12 cellular contexts compared by ENCODE assay signal in the genomic region with DNA sequence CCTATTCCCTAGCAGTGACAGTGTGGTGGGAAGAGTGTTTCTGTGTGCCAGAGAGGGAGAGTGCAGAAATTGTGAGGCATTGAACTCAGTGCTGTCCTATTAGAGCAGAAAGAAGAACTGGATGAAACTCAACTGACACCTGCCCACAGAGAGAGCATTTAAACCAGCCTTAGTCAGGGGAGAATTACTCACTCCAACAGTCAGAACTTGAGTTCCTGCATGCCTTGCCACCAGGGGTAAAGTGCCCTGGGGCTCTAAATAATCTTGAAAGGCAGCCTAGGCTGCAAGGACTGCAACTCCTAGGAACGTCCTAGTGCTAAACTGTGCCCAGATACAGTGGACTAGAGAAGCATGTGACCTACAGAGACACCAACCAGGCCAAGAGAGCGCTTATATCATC. TPM values are rescaled to one million over a fixed set of nuclear protein-coding genes. Genes with fewer than 3 reads are reported as not detected.
DNase-seq lines count a peak whose midpoint lies in the region; ATAC-seq and TF ChIP-seq lines count a peak whose summit lies in the region.
"Had no signal": no experiment of that assay in that cellular context is flagged by ENCODE, and none has a peak within 500 bp of the region (broad histone marks: within the 10 kb centered on the region; RNA-seq: fewer than 3 reads in every experiment).

No MANE protein-coding gene starts in this region.

- H3K27me3 ChIP-seq in ovary: no peaks in the 10 kb centered on the region

- intact Hi-C loops in ovary (cut with DNase I): no loop called here

- H3K27me3 Mint-ChIP-seq in activated naive CD4-positive, alpha-beta T cell treated with anti-CD3 and anti-CD28 coated beads, Interleukin-2, amount 10 ng/mL, durations not matched to agents 7 days and 5 days: no peaks in the 10 kb centered on the region
- no peaks in the 10 kb centered on the region for H3K27me3 Mint-ChIP-seq in mesothelial cell of epicardium (ENCODE audit: low read depth)

- H3K4me3 Mint-ChIP-seq in activated naive CD4-positive, alpha-beta T cell treated with anti-CD3 and anti-CD28 coated beads, Interleukin-2, amount 10 ng/mL, durations not matched to agents 7 days and 5 days: no peak overlapping the region
- H3K4me3 Mint-ChIP-seq in mesothelial cell of epicardium: no peak overlapping the region
- H3K4me3 Mint-ChIP-seq: central memory CD8-positive, alpha-beta T cell had no signal

- TF ChIP-seq EP300 in ovary (IDR thresholded peaks at IDR 0.05): no peak

- peak overlapping the region; percentile 43 for H3K27ac Mint-ChIP-seq in activated naive CD4-positive, alpha-beta T cell treated with anti-CD3 and anti-CD28 coated beads, Interleukin-2, amount 10 ng/mL, durations not matched to agents 7 days and 5 days
- no peak overlapping the region for H3K27ac Mint-ChIP-seq in mesothelial cell of epicardium

- no peak overlapping the region for H3K27ac ChIP-seq in ovary

- WGBS in ovary, 3 donors: 29 to 32% (median 31%) methylated on average over 2 of the region's 2 CpGs

- CTCF ChIA-PET in activated naive CD4-positive, alpha-beta T cell treated with anti-CD3 and anti-CD28 coated beads, Interleukin-2, amount 10 ng/mL, durations not matched to agents 7 days and 5 days (lab: Charles Lee): no interaction called here

- DNase-seq in AML-193 (lab: John Stamatoyannopoulos, UW): peak; percentile 61 to 70
- DNase-seq in activated naive CD4-positive, alpha-beta T cell treated with anti-CD3 and anti-CD28 coated beads, Interleukin-2, amount 10 ng/mL, durations not matched to agents 7 days and 5 days: no peak
- DNase-seq in central memory CD4-positive, alpha-beta T cell: no peak
- no peak for DNase-seq in ovary
- DNase-seq in mesothelial cell of epicardium (ENCODE audit: low spot score in 2 of 2, unreplicated experiment in 2 of 2): no peak
- DNase-seq in NCI-H2081 (lab: John Stamatoyannopoulos, UW): no peak
- DNase-seq: NCI-H1436 treated with DMSO at 0.1 percent for 48 hours, small intestine had no signal

- TF ChIP-seq CTCF in ovary (IDR thresholded peaks at IDR 0.05) (no peak), mesothelial cell of epicardium (IDR thresholded peaks at IDR 0.05; ENCODE audit: unreplicated experiment) (no peak)

- H3K9me3 Mint-ChIP-seq in activated naive CD4-positive, alpha-beta T cell treated with anti-CD3 and anti-CD28 coated beads, Interleukin-2, amount 10 ng/mL, durations not matched to agents 7 days and 5 days: peaks cover 8% of the 10 kb centered on the region
- peaks cover 45% of the 10 kb centered on the region for H3K9me3 Mint-ChIP-seq in mesothelial cell of epicardium
- H3K9me3 Mint-ChIP-seq: central memory CD8-positive, alpha-beta T cell had no signal

- no peaks in the 10 kb centered on the region for H3K36me3 ChIP-seq in ovary

- no peaks in the 10 kb centered on the region for H3K4me1 ChIP-seq in ovary (ENCODE audit: insufficient read depth)

- H3K36me3 Mint-ChIP-seq in activated naive CD4-positive, alpha-beta T cell treated with anti-CD3 and anti-CD28 coated beads, Interleukin-2, amount 10 ng/mL, durations not matched to agents 7 days and 5 days: peaks cover 79% of the 10 kb centered on the region
- no peaks in the 10 kb centered on the region for H3K36me3 Mint-ChIP-seq in mesothelial cell of epicardium

- TF ChIP-seq POLR2A in ovary (IDR thresholded peaks at IDR 0.05): no peak

- H3K4me1 Mint-ChIP-seq in activated naive CD4-positive, alpha-beta T cell treated with anti-CD3 and anti-CD28 coated beads, Interleukin-2, amount 10 ng/mL, durations not matched to agents 7 days and 5 days: peaks cover 32% of the 10 kb centered on the region
- no peaks in the 10 kb centered on the region for H3K4me1 Mint-ChIP-seq in mesothelial cell of epicardium
- H3K4me1 Mint-ChIP-seq: central memory CD8-positive, alpha-beta T cell had no signal

- H3K9me3 ChIP-seq in ovary: no peaks in the 10 kb centered on the region

- peak; percentile 71 for ATAC-seq in GM19043 (IDR thresholded peaks at IDR 0.05; ENCODE audit: low read depth, unreplicated experiment)
- peak; percentile 60 for ATAC-seq in HG03175 (IDR thresholded peaks at IDR 0.05; ENCODE audit: unreplicated experiment)

- H3K4me3 ChIP-seq in ovary: no peak overlapping the region

RNA-seq across cellular contexts. Expression of gene CYSLTR1, which starts 12.8 kb away (rescaled TPM):
- total RNA-seq in ovary: 1 to 10 TPM in 1 of 7 donors, under 1 TPM in 6; 0.18 to 1.1 (median 0.48) TPM
- polyA plus RNA-seq in ovary: 1 to 10 TPM in 1 of 2 donors, under 1 TPM in 1; 0.25 to 3.9 TPM
- total RNA-seq in mesothelial cell of epicardium: 0.54 to 0.68 TPM (median 0.62 TPM) in 3 replicates
- polyA plus RNA-seq: BJ had no signal

Comparison
In these comparisons a context has a peak if more than half of its experiments do, and no peak if none do; other contexts are left out.
1. DNase-seq: peak in AML-193 (2 of 2); none in activated naive CD4-positive, alpha-beta T cell treated with anti-CD3 and anti-CD28 coated beads, Interleukin-2, amount 10 ng/mL, durations not matched to agents 7 days and 5 days (single experiment), central memory CD4-positive, alpha-beta T cell (single experiment), ovary (0 of 5), mesothelial cell of epicardium (0 of 2) and NCI-H2081 (0 of 2).